Comparison of ENCODE assay signal across 1 cellular context in the genomic region with DNA sequence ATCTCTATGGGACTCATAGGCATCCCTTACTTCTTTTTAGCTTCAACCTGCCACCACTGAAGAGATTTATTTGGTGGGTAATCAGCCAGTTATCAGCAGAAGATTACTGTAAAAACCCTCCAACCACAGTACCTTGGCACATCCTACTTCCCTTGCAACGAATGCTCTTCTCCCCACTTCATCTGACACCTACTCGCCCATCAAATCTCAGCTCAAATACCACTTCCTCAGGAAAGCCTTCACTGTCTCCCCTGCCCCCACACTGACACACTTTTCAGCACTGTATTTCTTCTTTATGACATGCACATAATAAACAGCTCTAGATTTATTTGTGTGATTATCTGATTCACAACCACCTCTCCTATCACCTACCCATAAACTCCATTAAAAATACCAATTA.
TF ChIP-seq lines count a peak whose summit lies in the region.

No MANE protein-coding gene starts in this region.

TF ChIP-seq in GM12878, 131 proteins besides CTCF, POLR2A, EP300 and RAD21:
- TF ChIP-seq, protein P1, sequence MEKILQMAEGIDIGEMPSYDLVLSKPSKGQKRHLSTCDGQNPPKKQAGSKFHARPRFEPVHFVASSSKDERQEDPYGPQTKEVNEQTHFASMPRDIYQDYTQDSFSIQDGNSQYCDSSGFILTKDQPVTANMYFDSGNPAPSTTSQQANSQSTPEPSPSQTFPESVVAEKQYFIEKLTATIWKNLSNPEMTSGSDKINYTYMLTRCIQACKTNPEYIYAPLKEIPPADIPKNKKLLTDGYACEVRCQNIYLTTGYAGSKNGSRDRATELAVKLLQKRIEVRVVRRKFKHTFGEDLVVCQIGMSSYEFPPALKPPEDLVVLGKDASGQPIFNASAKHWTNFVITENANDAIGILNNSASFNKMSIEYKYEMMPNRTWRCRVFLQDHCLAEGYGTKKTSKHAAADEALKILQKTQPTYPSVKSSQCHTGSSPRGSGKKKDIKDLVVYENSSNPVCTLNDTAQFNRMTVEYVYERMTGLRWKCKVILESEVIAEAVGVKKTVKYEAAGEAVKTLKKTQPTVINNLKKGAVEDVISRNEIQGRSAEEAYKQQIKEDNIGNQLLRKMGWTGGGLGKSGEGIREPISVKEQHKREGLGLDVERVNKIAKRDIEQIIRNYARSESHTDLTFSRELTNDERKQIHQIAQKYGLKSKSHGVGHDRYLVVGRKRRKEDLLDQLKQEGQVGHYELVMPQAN (conservative IDR thresholded peaks at IDR 0.05) = no peak
- TF ChIP-seq SPI1 (IDR thresholded peaks at IDR 0.05; ENCODE audit: borderline replicate concordance, insufficient read depth, low read depth, low read length) = peak; percentile 42; the same call in 1 of the 2 replicates
